Comparison of ENCODE assay signal across 20 cellular contexts in genomic region chr10:3533296-3533695, GRCh38.
"Had no signal": no experiment of that assay in that cellular context is flagged by ENCODE, and none has a peak within 500 bp of the region (broad histone marks: within the 10 kb centered on the region; RNA-seq: fewer than 3 reads in every experiment).

No MANE protein-coding gene starts in this region.

- H3K9ac ChIP-seq: neural progenitor cell had no signal

- DNase-seq: activated CD4-positive, alpha-beta T cell treated with anti-CD3 and anti-CD28 coated beads for 48 hours; activated CD8-positive, alpha-beta memory T cell treated with anti-CD3 and anti-CD28 coated beads, Interleukin-2, amount 50 U/mL, for 4 hours; activated CD8-positive, alpha-beta T cell treated with anti-CD3 and anti-CD28 coated beads, Interleukin-2, amount 10 ng/mL, durations not matched to agents 7 days and 5 days; activated effector memory CD4-positive, alpha-beta T cell treated with anti-CD3 and anti-CD28 coated beads, Interleukin-2, amount 50 U/mL, for 16 hours; activated T-cell treated with anti-CD3 and anti-CD28 coated beads, Interleukin-2, amount 50 U/mL, for 48 hours; body of pancreas; central memory CD4-positive, alpha-beta T cell; colonic mucosa; head of caudate nucleus; left cardiac atrium; lower lobe of right lung; pancreas; stimulated activated CD4-positive, alpha-beta T cell treated with anti-CD3 and anti-CD28 coated beads, Interleukin-12 subunit alpha, Interleukin-12 subunit beta, amount 100 ng/mL, for 4 hours; stimulated activated CD4-positive, alpha-beta T cell treated with anti-CD3 and anti-CD28 coated beads, Interleukin-2, amount 100 ng/mL, for 24 hours; T-helper 2 cell had no signal

- H3K27ac ChIP-seq: body of pancreas, colonic mucosa, lower lobe of right lung, neural progenitor cell, pancreas had no signal

- H3K4me1 ChIP-seq: colonic mucosa, lower lobe of right lung, neural progenitor cell, pancreas had no signal

- H3K27ac Mint-ChIP-seq: activated CD8-positive, alpha-beta T cell treated with anti-CD3 and anti-CD28 coated beads, Interleukin-2, amount 10 ng/mL, durations not matched to agents 7 days and 5 days; activated naive CD4-positive, alpha-beta T cell treated with anti-CD3 and anti-CD28 coated beads, Interleukin-2, amount 50 U/mL, for 24 hours; mesothelial cell of epicardium; neural progenitor cell; stimulated activated memory B cell treated with anti-CD40 and anti-IgM and Interleukin-4, amounts not matched to agents 10 μg/mL and 1 μg/mL and 100 μg/mL, for 72 hours; WTC11 had no signal

- H3K27me3 ChIP-seq: body of pancreas, colonic mucosa, neural progenitor cell had no signal

- H3K36me3 Mint-ChIP-seq: activated naive CD4-positive, alpha-beta T cell treated with anti-CD3 and anti-CD28 coated beads, Interleukin-2, amount 50 U/mL, for 24 hours; mesothelial cell of epicardium; neural progenitor cell; stimulated activated memory B cell treated with anti-CD40 and anti-IgM and Interleukin-4, amounts not matched to agents 10 μg/mL and 1 μg/mL and 100 μg/mL, for 72 hours; WTC11 had no signal

- H3K4me2 ChIP-seq: neural progenitor cell had no signal

- H3K36me3 ChIP-seq: colonic mucosa, lower lobe of right lung, neural progenitor cell, pancreas had no signal

- H3K4me1 Mint-ChIP-seq: activated naive CD4-positive, alpha-beta T cell treated with anti-CD3 and anti-CD28 coated beads, Interleukin-2, amount 50 U/mL, for 24 hours; stimulated activated memory B cell treated with anti-CD40 and anti-IgM and Interleukin-4, amounts not matched to agents 10 μg/mL and 1 μg/mL and 100 μg/mL, for 72 hours had no signal

- H3K4me3 ChIP-seq: body of pancreas, colonic mucosa, lower lobe of right lung, neural progenitor cell, pancreas had no signal

- H3K9me3 ChIP-seq: body of pancreas, colonic mucosa, lower lobe of right lung, pancreas had no signal

- H3K27me3 Mint-ChIP-seq: activated naive CD4-positive, alpha-beta T cell treated with anti-CD3 and anti-CD28 coated beads, Interleukin-2, amount 50 U/mL, for 24 hours; stimulated activated memory B cell treated with anti-CD40 and anti-IgM and Interleukin-4, amounts not matched to agents 10 μg/mL and 1 μg/mL and 100 μg/mL, for 72 hours had no signal

- H3K9me3 Mint-ChIP-seq: activated naive CD4-positive, alpha-beta T cell treated with anti-CD3 and anti-CD28 coated beads, Interleukin-2, amount 50 U/mL, for 24 hours; mesothelial cell of epicardium; neural progenitor cell; stimulated activated memory B cell treated with anti-CD40 and anti-IgM and Interleukin-4, amounts not matched to agents 10 μg/mL and 1 μg/mL and 100 μg/mL, for 72 hours; WTC11 had no signal

- H2AFZ ChIP-seq: neural progenitor cell had no signal

- H3K4me3 Mint-ChIP-seq: activated CD8-positive, alpha-beta T cell treated with anti-CD3 and anti-CD28 coated beads, Interleukin-2, amount 10 ng/mL, durations not matched to agents 7 days and 5 days; activated naive CD4-positive, alpha-beta T cell treated with anti-CD3 and anti-CD28 coated beads, Interleukin-2, amount 50 U/mL, for 24 hours; mesothelial cell of epicardium; neural progenitor cell; stimulated activated memory B cell treated with anti-CD40 and anti-IgM and Interleukin-4, amounts not matched to agents 10 μg/mL and 1 μg/mL and 100 μg/mL, for 72 hours; WTC11 had no signal

- ATAC-seq: activated CD8-positive, alpha-beta T cell treated with anti-CD3 and anti-CD28 coated beads, Interleukin-2, amount 10 ng/mL, durations not matched to agents 7 days and 5 days; body of pancreas; left cardiac atrium; lower lobe of right lung; WTC11 had no signal
